ENCODE assay signal across 1 cellular context in genomic region chr11:88357323-88358039, GRCh38.
TF ChIP-seq lines count a peak whose summit lies in the region.

No MANE protein-coding gene starts in this region.

TF ChIP-seq in K562, 482 proteins besides CTCF, POLR2A, EP300 and RAD21 (continued from another document and continues in another):
- TF ChIP-seq, protein P1, sequence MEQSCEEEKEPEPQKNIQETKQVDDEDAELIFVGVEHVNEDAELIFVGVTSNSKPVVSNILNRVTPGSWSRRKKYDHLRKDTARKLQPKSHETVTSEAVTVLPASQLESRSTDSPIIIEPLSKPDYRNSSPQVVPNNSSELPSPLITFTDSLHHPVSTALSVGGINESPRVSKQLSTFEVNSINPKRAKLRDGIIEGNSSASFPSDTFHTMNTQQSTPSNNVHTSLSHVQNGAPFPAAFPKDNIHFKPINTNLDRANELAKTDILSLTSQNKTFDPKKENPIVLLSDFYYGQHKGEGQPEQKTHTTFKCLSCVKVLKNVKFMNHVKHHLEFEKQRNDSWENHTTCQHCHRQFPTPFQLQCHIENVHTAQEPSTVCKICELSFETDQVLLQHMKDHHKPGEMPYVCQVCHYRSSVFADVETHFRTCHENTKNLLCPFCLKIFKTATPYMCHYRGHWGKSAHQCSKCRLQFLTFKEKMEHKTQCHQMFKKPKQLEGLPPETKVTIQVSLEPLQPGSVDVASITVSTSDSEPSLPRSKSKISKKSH (CRISPR knock-in tag; IDR thresholded peaks at IDR 0.05): no peak
- no peak for TF ChIP-seq ZBED1 (IDR thresholded peaks at IDR 0.05)
- no peak for TF ChIP-seq RCOR1 (IDR thresholded peaks at IDR 0.05; ENCODE audit: borderline replicate concordance in 1 of 2, low read depth in 2 of 2, low read length in 2 of 2)
- no peak for TF ChIP-seq ESRRB (CRISPR knock-in tag; IDR thresholded peaks at IDR 0.05; ENCODE audit: borderline replicate concordance)
- TF ChIP-seq ZNF224 (CRISPR knock-in tag; IDR thresholded peaks at IDR 0.05): no peak
- TF ChIP-seq SAFB (IDR thresholded peaks at IDR 0.05; ENCODE audit: borderline replicate concordance, low read depth, low read length): no peak
- peak; percentile 21; the same call in 1 of the 2 replicates for TF ChIP-seq ELF4 (CRISPR knock-in tag; IDR thresholded peaks at IDR 0.05)
- TF ChIP-seq RBM14 (IDR thresholded peaks at IDR 0.05; ENCODE audit: borderline replicate concordance, insufficient read depth, low read depth, low read length): no peak
- TF ChIP-seq, protein P2, sequence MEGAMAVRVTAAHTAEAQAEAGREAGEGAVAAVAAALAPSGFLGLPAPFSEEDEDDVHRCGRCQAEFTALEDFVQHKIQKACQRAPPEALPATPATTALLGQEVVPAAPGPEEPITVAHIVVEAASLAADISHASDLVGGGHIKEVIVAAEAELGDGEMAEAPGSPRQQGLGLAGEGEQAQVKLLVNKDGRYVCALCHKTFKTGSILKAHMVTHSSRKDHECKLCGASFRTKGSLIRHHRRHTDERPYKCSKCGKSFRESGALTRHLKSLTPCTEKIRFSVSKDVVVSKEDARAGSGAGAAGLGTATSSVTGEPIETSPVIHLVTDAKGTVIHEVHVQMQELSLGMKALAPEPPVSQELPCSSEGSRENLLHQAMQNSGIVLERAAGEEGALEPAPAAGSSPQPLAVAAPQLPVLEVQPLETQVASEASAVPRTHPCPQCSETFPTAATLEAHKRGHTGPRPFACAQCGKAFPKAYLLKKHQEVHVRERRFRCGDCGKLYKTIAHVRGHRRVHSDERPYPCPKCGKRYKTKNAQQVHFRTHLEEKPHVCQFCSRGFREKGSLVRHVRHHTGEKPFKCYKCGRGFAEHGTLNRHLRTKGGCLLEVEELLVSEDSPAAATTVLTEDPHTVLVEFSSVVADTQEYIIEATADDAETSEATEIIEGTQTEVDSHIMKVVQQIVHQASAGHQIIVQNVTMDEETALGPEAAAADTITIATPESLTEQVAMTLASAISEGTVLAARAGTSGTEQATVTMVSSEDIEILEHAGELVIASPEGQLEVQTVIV (CRISPR knock-in tag; IDR thresholded peaks at IDR 0.05; ENCODE audit: borderline replicate concordance): no peak
- TF ChIP-seq ZFP91 (CRISPR knock-in tag; IDR thresholded peaks at IDR 0.05): no peak
- no peak for TF ChIP-seq ATF1 (CRISPR knock-in tag; IDR thresholded peaks at IDR 0.05)
- no peak; the same call in none of the 2 replicates for TF ChIP-seq ATF1 (tag; IDR thresholded peaks at IDR 0.05)
- TF ChIP-seq MTA2 (IDR thresholded peaks at IDR 0.05; ENCODE audit: low read depth): no peak
- no peak for TF ChIP-seq NUFIP1 (IDR thresholded peaks at IDR 0.05; ENCODE audit: partially characterized antibody)
- TF ChIP-seq CREB3L1 (IDR thresholded peaks at IDR 0.05; ENCODE audit: borderline replicate concordance, low read depth): no peak
- TF ChIP-seq, protein P3, sequence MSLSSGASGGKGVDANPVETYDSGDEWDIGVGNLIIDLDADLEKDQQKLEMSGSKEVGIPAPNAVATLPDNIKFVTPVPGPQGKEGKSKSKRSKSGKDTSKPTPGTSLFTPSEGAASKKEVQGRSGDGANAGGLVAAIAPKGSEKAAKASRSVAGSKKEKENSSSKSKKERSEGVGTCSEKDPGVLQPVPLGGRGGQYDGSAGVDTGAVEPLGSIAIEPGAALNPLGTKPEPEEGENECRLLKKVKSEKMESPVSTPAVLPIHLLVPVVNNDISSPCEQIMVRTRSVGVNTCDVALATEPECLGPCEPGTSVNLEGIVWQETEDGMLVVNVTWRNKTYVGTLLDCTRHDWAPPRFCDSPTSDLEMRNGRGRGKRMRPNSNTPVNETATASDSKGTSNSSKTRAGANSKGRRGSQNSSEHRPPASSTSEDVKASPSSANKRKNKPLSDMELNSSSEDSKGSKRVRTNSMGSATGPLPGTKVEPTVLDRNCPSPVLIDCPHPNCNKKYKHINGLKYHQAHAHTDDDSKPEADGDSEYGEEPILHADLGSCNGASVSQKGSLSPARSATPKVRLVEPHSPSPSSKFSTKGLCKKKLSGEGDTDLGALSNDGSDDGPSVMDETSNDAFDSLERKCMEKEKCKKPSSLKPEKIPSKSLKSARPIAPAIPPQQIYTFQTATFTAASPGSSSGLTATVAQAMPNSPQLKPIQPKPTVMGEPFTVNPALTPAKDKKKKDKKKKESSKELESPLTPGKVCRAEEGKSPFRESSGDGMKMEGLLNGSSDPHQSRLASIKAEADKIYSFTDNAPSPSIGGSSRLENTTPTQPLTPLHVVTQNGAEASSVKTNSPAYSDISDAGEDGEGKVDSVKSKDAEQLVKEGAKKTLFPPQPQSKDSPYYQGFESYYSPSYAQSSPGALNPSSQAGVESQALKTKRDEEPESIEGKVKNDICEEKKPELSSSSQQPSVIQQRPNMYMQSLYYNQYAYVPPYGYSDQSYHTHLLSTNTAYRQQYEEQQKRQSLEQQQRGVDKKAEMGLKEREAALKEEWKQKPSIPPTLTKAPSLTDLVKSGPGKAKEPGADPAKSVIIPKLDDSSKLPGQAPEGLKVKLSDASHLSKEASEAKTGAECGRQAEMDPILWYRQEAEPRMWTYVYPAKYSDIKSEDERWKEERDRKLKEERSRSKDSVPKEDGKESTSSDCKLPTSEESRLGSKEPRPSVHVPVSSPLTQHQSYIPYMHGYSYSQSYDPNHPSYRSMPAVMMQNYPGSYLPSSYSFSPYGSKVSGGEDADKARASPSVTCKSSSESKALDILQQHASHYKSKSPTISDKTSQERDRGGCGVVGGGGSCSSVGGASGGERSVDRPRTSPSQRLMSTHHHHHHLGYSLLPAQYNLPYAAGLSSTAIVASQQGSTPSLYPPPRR (CRISPR knock-in tag; IDR thresholded peaks at IDR 0.05; ENCODE audit: borderline replicate concordance): no peak
- no peak for TF ChIP-seq E2F8 (IDR thresholded peaks at IDR 0.05; ENCODE audit: low read depth, partially characterized antibody)
- TF ChIP-seq ZNF780A (CRISPR knock-in tag; IDR thresholded peaks at IDR 0.05): no peak
- TF ChIP-seq HIVEP1 (CRISPR knock-in tag; IDR thresholded peaks at IDR 0.05): no peak
- TF ChIP-seq ZNF212 (CRISPR knock-in tag; IDR thresholded peaks at IDR 0.05): no peak
- no peak for TF ChIP-seq SMAD2 (IDR thresholded peaks at IDR 0.05; ENCODE audit: low read depth, low read length)
- no peak for TF ChIP-seq POLR2B (IDR thresholded peaks at IDR 0.05; ENCODE audit: low read depth, partially characterized antibody)
- TF ChIP-seq CUX1 (CRISPR knock-in tag; IDR thresholded peaks at IDR 0.05): no peak
- no peak for TF ChIP-seq SRSF9 (IDR thresholded peaks at IDR 0.05; ENCODE audit: borderline replicate concordance, low read depth, low read length)
- TF ChIP-seq SRSF7 (optimal IDR thresholded peaks at IDR 0.05; ENCODE audit: low read depth, low read length): no peak
- no peak for TF ChIP-seq ELF1 (tag; IDR thresholded peaks at IDR 0.05)
- no peak for TF ChIP-seq PCBP1 (IDR thresholded peaks at IDR 0.05; ENCODE audit: low read depth, low read length, poor library complexity, severe bottlenecking)
- no peak for TF ChIP-seq FIP1L1 (IDR thresholded peaks at IDR 0.05; ENCODE audit: low read depth, low read length, poor library complexity, severe bottlenecking)
- TF ChIP-seq, protein P4, sequence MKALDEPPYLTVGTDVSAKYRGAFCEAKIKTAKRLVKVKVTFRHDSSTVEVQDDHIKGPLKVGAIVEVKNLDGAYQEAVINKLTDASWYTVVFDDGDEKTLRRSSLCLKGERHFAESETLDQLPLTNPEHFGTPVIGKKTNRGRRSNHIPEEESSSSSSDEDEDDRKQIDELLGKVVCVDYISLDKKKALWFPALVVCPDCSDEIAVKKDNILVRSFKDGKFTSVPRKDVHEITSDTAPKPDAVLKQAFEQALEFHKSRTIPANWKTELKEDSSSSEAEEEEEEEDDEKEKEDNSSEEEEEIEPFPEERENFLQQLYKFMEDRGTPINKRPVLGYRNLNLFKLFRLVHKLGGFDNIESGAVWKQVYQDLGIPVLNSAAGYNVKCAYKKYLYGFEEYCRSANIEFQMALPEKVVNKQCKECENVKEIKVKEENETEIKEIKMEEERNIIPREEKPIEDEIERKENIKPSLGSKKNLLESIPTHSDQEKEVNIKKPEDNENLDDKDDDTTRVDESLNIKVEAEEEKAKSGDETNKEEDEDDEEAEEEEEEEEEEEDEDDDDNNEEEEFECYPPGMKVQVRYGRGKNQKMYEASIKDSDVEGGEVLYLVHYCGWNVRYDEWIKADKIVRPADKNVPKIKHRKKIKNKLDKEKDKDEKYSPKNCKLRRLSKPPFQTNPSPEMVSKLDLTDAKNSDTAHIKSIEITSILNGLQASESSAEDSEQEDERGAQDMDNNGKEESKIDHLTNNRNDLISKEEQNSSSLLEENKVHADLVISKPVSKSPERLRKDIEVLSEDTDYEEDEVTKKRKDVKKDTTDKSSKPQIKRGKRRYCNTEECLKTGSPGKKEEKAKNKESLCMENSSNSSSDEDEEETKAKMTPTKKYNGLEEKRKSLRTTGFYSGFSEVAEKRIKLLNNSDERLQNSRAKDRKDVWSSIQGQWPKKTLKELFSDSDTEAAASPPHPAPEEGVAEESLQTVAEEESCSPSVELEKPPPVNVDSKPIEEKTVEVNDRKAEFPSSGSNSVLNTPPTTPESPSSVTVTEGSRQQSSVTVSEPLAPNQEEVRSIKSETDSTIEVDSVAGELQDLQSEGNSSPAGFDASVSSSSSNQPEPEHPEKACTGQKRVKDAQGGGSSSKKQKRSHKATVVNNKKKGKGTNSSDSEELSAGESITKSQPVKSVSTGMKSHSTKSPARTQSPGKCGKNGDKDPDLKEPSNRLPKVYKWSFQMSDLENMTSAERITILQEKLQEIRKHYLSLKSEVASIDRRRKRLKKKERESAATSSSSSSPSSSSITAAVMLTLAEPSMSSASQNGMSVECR (CRISPR knock-in tag; IDR thresholded peaks at IDR 0.05): no peak
- TF ChIP-seq ZNF41 (CRISPR knock-in tag; conservative IDR thresholded peaks at IDR 0.05): no peak
- TF ChIP-seq ARHGAP35 (IDR thresholded peaks at IDR 0.05; ENCODE audit: partially characterized antibody): peak; percentile 33
- no peak for TF ChIP-seq ZNF778 (CRISPR knock-in tag; IDR thresholded peaks at IDR 0.05)
